ENCODE assay signal across 8 cellular contexts in the genomic region with DNA sequence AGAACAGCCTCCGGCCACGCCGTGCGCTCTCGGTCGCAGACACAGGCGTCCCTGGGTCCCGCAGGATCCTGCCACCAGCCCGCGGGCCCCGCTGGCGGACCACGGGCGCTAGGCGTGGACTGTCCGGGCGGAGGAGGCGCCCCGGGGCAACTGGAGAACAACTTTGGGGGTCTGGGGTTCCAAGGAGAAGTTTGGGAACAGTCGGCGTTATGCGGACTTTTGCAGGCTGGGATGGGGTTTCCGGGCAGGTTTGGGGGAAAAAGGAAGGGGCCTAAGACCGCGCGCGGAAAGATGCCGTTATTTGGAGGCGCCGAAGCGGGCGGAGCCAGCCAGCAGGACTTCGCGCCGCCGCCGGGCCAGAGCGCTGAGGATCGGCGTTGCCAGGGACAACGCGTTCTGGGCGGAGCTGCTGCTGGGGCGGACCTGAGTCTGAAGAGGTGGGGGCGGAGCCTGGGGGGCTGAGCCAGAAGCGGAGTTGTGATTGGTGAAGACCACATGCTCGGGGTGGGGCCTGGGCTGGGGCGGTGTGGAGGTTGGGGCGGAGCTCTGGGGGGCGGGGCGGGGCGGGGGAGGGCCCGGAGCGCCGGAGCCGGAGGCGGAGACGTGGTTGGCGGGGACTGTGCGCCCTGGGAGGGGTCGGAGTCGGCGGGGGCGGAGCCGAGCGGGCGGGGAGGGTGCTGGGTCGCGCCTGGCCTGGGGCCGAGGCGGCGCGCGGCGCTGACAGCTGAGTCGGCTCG. TPM values are rescaled to one million over a fixed set of nuclear protein-coding genes. Genes with fewer than 3 reads are reported as not detected.
DNase-seq lines count a peak whose midpoint lies in the region; ATAC-seq and TF ChIP-seq lines count a peak whose summit lies in the region.

A gene (plus strand): TSS at position 680 of the 737 bp plus-strand sequence. CDS start 120 bp downstream, outside the sequence.

- H3K9me3 Mint-ChIP-seq in endodermal cell: peaks cover 4% of the 10 kb centered on the region

- DNase-seq in Caki2 (ENCODE audit: low read depth): peak; percentile 89
- peak; percentile 40 to 99 (median 98) for DNase-seq in HUDEP-2 (lab: John Stamatoyannopoulos, UW; ENCODE audit: unreplicated experiment in 76 of 76)
- peak; percentile 98 for DNase-seq in NOMO-1 treated with dmso at 0.1 percent for 144 hours (lab: John Stamatoyannopoulos, UW; ENCODE audit: unreplicated experiment)
- peak; percentile 99 for DNase-seq in activated CD8-positive, alpha-beta memory T cell treated with anti-CD3 and anti-CD28 coated beads, Interleukin-2, amount 50 U/mL, for 1 hour (ENCODE audit: extremely low read depth)
- DNase-seq in endodermal cell: peak; percentile 100
- peak; percentile 96 for DNase-seq in stimulated activated CD8-positive, alpha-beta memory T cell treated with anti-CD3 and anti-CD28 coated beads, Interleukin-15, amount 100 ng/mL, for 24 hours (ENCODE audit: low read depth)

- H3K27me3 Mint-ChIP-seq in endodermal cell (ENCODE audit: insufficient read depth): peaks cover 25% of the 10 kb centered on the region

- peak; percentile 90 for ATAC-seq in GM21390 (IDR thresholded peaks at IDR 0.05; ENCODE audit: unreplicated experiment)

- H3K27ac ChIP-seq in endodermal cell (ENCODE audit: low read depth, low read length): peak within 1 kb of the TSS; percentile 80
- peak within 1 kb of the TSS; percentile 47 for H3K27ac ChIP-seq in mesodermal cell (ENCODE audit: low read depth, low read length, severe bottlenecking)

- H3K4me1 Mint-ChIP-seq in endodermal cell: peaks cover 3% of the 10 kb centered on the region

- H3K9ac ChIP-seq in endodermal cell (ENCODE audit: extremely low read depth, low read length, poor library complexity, severe bottlenecking): peak within 1 kb of the TSS; percentile 53

- H3K27me3 ChIP-seq in endodermal cell (ENCODE audit: control insufficient read depth, insufficient read depth, low read length, poor library complexity, severe bottlenecking): peaks cover 22% of the 10 kb centered on the region

- peak within 1 kb of the TSS; percentile 88 for H3K4me3 ChIP-seq in endodermal cell (ENCODE audit: low read length)
- peak within 1 kb of the TSS; percentile 65 for H3K4me3 ChIP-seq in mesodermal cell (ENCODE audit: extremely low read depth, insufficient read depth, low read length, poor library complexity, severe bottlenecking)

- H3K4me1 ChIP-seq in endodermal cell (ENCODE audit: control insufficient read depth, insufficient read depth, low read length) (peaks cover 3% of the 10 kb centered on the region), mesodermal cell (ENCODE audit: control insufficient read depth, insufficient read depth, low read length, poor library complexity, severe bottlenecking) (no peaks in the 10 kb centered on the region)

- H3K4me3 Mint-ChIP-seq in endodermal cell: peak within 1 kb of the TSS; percentile 76

- H3K36me3 Mint-ChIP-seq in endodermal cell (ENCODE audit: low read depth): no peaks in the 10 kb centered on the region

- peak within 1 kb of the TSS; percentile 79 for H3K27ac Mint-ChIP-seq in endodermal cell

- WGBS in endodermal cell (ENCODE audit: insufficient coverage in 1 of 2, insufficient read length in 1 of 2), 2 experiments: 0 to 1% methylated on average over 25 to 71 of the region's 77 CpGs
- 0 to 1% methylated on average over 60 to 64 of the region's 77 CpGs for WGBS in mesodermal cell (ENCODE audit: insufficient coverage in 2 of 2), 2 experiments

- in situ Hi-C loops in Caki2 (cut with HindIII; ENCODE audit: low pct_unique_long_range_greater_than_20kb, low sequenced_read_pairs): no loop called here

- H3K36me3 ChIP-seq in endodermal cell (ENCODE audit: control insufficient read depth, insufficient read depth, low read length): no peaks in the 10 kb centered on the region
- H3K36me3 ChIP-seq in mesodermal cell (ENCODE audit: control insufficient read depth, insufficient read depth, low read length): no peaks in the 10 kb centered on the region

- H3K9me3 ChIP-seq in endodermal cell (ENCODE audit: control insufficient read depth, low read length) (peaks cover 1% of the 10 kb centered on the region), mesodermal cell (ENCODE audit: control insufficient read depth, low read length) (peaks cover 5% of the 10 kb centered on the region)

- no peak for TF ChIP-seq CTCF in endodermal cell (conservative IDR thresholded peaks at IDR 0.05)

RNA-seq across cellular contexts. Expression of the gene that starts here (rescaled TPM):
- not detected in 2 replicates for total RNA-seq in Caki2 (2014; rRNA removed; shearing (Covaris generic); ENCODE audit: low replicate concordance)
- under 1 TPM; 0.55 to 0.57 TPM for total RNA-seq in endodermal cell
- polyA plus RNA-seq in endodermal cell (2013, experiment 1 of 2): 4.1 TPM
- 4.8 TPM for polyA plus RNA-seq in endodermal cell (2013, experiment 2 of 2)
- 0.88 TPM for polyA plus RNA-seq in mesodermal cell (2013, experiment 1 of 2)
- polyA plus RNA-seq in mesodermal cell (2013, experiment 2 of 2): 1.5 TPM

Comparison
In these comparisons a context has a peak if more than half of its experiments do, and no peak if none do; other contexts are left out.
1. Peak in every context shown above with its lines: DNase-seq, ATAC-seq, H3K4me3 ChIP-seq and H3K27ac ChIP-seq.
2. Peak in DNase-seq in Caki2; RNA of the gene not detected or under 1 TPM.